Comparison of ENCODE assay signal across 1 cellular context in genomic region chr12:56885316-56885715, GRCh38.
TF ChIP-seq lines count a peak whose summit lies in the region.

No MANE protein-coding gene starts in this region.

TF ChIP-seq in HEK293, 187 proteins besides CTCF, POLR2A, EP300 and RAD21 (continued from another document):
- no peak for TF ChIP-seq ZBTB49 (tag by site-specific recombination; IDR thresholded peaks at IDR 0.05; ENCODE audit: low read depth)
- no peak for TF ChIP-seq BCL11B (tag by site-specific recombination; IDR thresholded peaks at IDR 0.05; ENCODE audit: low read depth)
- TF ChIP-seq ZNF518A (tag by site-specific recombination; conservative IDR thresholded peaks at IDR 0.05; ENCODE audit: low read depth), result no peak
